ENCODE assay signal across 36 cellular contexts in genomic region chr3:174960898-174961297, GRCh38.
"Had no signal": no experiment of that assay in that cellular context is flagged by ENCODE, and none has a peak within 500 bp of the region (broad histone marks: within the 10 kb centered on the region; RNA-seq: fewer than 3 reads in every experiment).

No MANE protein-coding gene starts in this region.

- H3K4me1 ChIP-seq: body of pancreas had no signal

- H3K4me1 Mint-ChIP-seq: activated naive CD4-positive, alpha-beta T cell treated with anti-CD3 and anti-CD28 coated beads, Interleukin-2, amount 10 ng/mL, durations not matched to agents 7 days and 5 days; activated naive CD4-positive, alpha-beta T cell treated with anti-CD3 and anti-CD28 coated beads, Interleukin-2, amount 50 U/mL, for 24 hours; activated naive CD8-positive, alpha-beta T cell treated with anti-CD3 and anti-CD28 coated beads for 36 hours; activated naive CD8-positive, alpha-beta T cell treated with anti-CD3 and anti-CD28 coated beads, Interleukin-2, amount 10 ng/mL, durations not matched to agents 7 days and 5 days; activated naive CD8-positive, alpha-beta T cell treated with anti-CD3 and anti-CD28 coated beads, Interleukin-2, amount 50 U/mL, for 24 hours; activated T-helper 17 cell treated with anti-CD3 and anti-CD28 coated beads, Interleukin-2, amount 50 U/mL, for 72 hours; central memory CD8-positive, alpha-beta T cell had no signal

- H3K36me3 ChIP-seq: adrenal gland, ascending aorta, brain microvascular endothelial cell, breast epithelium, cardiac muscle cell had no signal

- H3K27ac Mint-ChIP-seq: activated naive CD4-positive, alpha-beta T cell treated with anti-CD3 and anti-CD28 coated beads for 36 hours; activated naive CD4-positive, alpha-beta T cell treated with anti-CD3 and anti-CD28 coated beads, Interleukin-2, amount 10 ng/mL, durations not matched to agents 7 days and 5 days; activated naive CD4-positive, alpha-beta T cell treated with anti-CD3 and anti-CD28 coated beads, Interleukin-2, amount 50 U/mL, for 24 hours; activated naive CD4-positive, alpha-beta T cell treated with anti-CD3 and anti-CD28 coated beads, Interleukin-2, amount 50 U/mL, for 72 hours; activated naive CD8-positive, alpha-beta T cell; activated naive CD8-positive, alpha-beta T cell treated with anti-CD3 and anti-CD28 coated beads for 36 hours; activated naive CD8-positive, alpha-beta T cell treated with anti-CD3 and anti-CD28 coated beads, Interleukin-2, amount 10 ng/mL, durations not matched to agents 7 days and 5 days; activated naive CD8-positive, alpha-beta T cell treated with anti-CD3 and anti-CD28 coated beads, Interleukin-2, amount 50 U/mL, for 24 hours; activated T-cell treated with anti-CD3 and anti-CD28 coated beads, Interleukin-2, amount 50 U/mL, for 72 hours; activated T-helper 1 cell treated with anti-CD3 and anti-CD28 coated beads, Interleukin-12 subunit alpha, Interleukin-12 subunit beta, Interleukin-2, Interleukin-4 antibody, amounts not matched to agents 30 ng/mL and 10 ng/mL and 1 ng/mL, durations not matched to agents 14 hours and 24 hours and 36 hours; activated T-helper 17 cell treated with anti-CD3 and anti-CD28 coated beads, Interleukin-2, amount 50 U/mL, for 72 hours; activated T-helper 2 cell treated with anti-CD3 and anti-CD28 coated beads, Interferon-gamma antibody, Interleukin-2, Interleukin-4, amounts not matched to agents 10 μg/mL and 5 μg/mL and 100 μg/mL, durations not matched to agents 14 hours and 24 hours and 36 hours; brain had no signal

- H3K4me3 Mint-ChIP-seq: activated naive CD4-positive, alpha-beta T cell treated with anti-CD3 and anti-CD28 coated beads for 36 hours; activated naive CD4-positive, alpha-beta T cell treated with anti-CD3 and anti-CD28 coated beads, Interleukin-2, amount 10 ng/mL, durations not matched to agents 7 days and 5 days; activated naive CD4-positive, alpha-beta T cell treated with anti-CD3 and anti-CD28 coated beads, Interleukin-2, amount 50 U/mL, for 24 hours; activated naive CD8-positive, alpha-beta T cell; activated naive CD8-positive, alpha-beta T cell treated with anti-CD3 and anti-CD28 coated beads for 36 hours; activated naive CD8-positive, alpha-beta T cell treated with anti-CD3 and anti-CD28 coated beads, Interleukin-2, amount 10 ng/mL, durations not matched to agents 7 days and 5 days; activated naive CD8-positive, alpha-beta T cell treated with anti-CD3 and anti-CD28 coated beads, Interleukin-2, amount 50 U/mL, for 24 hours; activated T-cell treated with anti-CD3 and anti-CD28 coated beads, Interleukin-2, amount 50 U/mL, for 4 hours; activated T-cell treated with anti-CD3 and anti-CD28 coated beads, Interleukin-2, amount 50 U/mL, for 72 hours; activated T-helper 1 cell treated with anti-CD3 and anti-CD28 coated beads, Interleukin-12 subunit alpha, Interleukin-12 subunit beta, Interleukin-2, Interleukin-4 antibody, amounts not matched to agents 30 ng/mL and 10 ng/mL and 1 ng/mL, durations not matched to agents 14 hours and 24 hours and 36 hours; activated T-helper 17 cell treated with anti-CD3 and anti-CD28 coated beads, Interleukin-2, amount 50 U/mL, for 72 hours; brain; central memory CD8-positive, alpha-beta T cell had no signal

- H3K4me3 ChIP-seq: adrenal gland, ascending aorta, body of pancreas, breast epithelium, cardiac muscle cell had no signal

- H3K27me3 ChIP-seq: adrenal gland, ascending aorta, body of pancreas, brain microvascular endothelial cell, breast epithelium, cardiac muscle cell had no signal

- H3K9me3 ChIP-seq: adrenal gland, ascending aorta, body of pancreas, breast epithelium had no signal

- ATAC-seq: activated naive CD4-positive, alpha-beta T cell treated with anti-CD3 and anti-CD28 coated beads, Interleukin-2, amount 50 U/mL, for 72 hours; activated naive CD8-positive, alpha-beta T cell treated with anti-CD3 and anti-CD28 coated beads, Interleukin-2, amount 50 U/mL, for 24 hours; activated T-cell treated with anti-CD3 and anti-CD28 coated beads, Interleukin-2, amount 50 U/mL, for 4 hours; activated T-cell treated with anti-CD3 and anti-CD28 coated beads, Interleukin-2, amount 50 U/mL, for 72 hours; activated T-helper 17 cell treated with anti-CD3 and anti-CD28 coated beads, Interleukin-2, amount 50 U/mL, for 72 hours; body of pancreas had no signal

- H3K36me3 Mint-ChIP-seq: activated naive CD4-positive, alpha-beta T cell treated with anti-CD3 and anti-CD28 coated beads, Interleukin-2, amount 10 ng/mL, durations not matched to agents 7 days and 5 days; activated naive CD4-positive, alpha-beta T cell treated with anti-CD3 and anti-CD28 coated beads, Interleukin-2, amount 50 U/mL, for 24 hours; activated naive CD4-positive, alpha-beta T cell treated with anti-CD3 and anti-CD28 coated beads, Interleukin-2, amount 50 U/mL, for 72 hours; activated naive CD8-positive, alpha-beta T cell; activated naive CD8-positive, alpha-beta T cell treated with anti-CD3 and anti-CD28 coated beads for 36 hours; activated naive CD8-positive, alpha-beta T cell treated with anti-CD3 and anti-CD28 coated beads, Interleukin-2, amount 10 ng/mL, durations not matched to agents 7 days and 5 days; brain had no signal

- H3K27ac ChIP-seq: adrenal gland, ascending aorta, body of pancreas, brain microvascular endothelial cell, breast epithelium, cardiac muscle cell had no signal

- H3K27me3 Mint-ChIP-seq: activated naive CD4-positive, alpha-beta T cell treated with anti-CD3 and anti-CD28 coated beads, Interleukin-2, amount 10 ng/mL, durations not matched to agents 7 days and 5 days; activated naive CD4-positive, alpha-beta T cell treated with anti-CD3 and anti-CD28 coated beads, Interleukin-2, amount 50 U/mL, for 24 hours; activated naive CD8-positive, alpha-beta T cell; activated naive CD8-positive, alpha-beta T cell treated with anti-CD3 and anti-CD28 coated beads for 36 hours; activated naive CD8-positive, alpha-beta T cell treated with anti-CD3 and anti-CD28 coated beads, Interleukin-2, amount 10 ng/mL, durations not matched to agents 7 days and 5 days; activated naive CD8-positive, alpha-beta T cell treated with anti-CD3 and anti-CD28 coated beads, Interleukin-2, amount 50 U/mL, for 24 hours; activated T-helper 17 cell treated with anti-CD3 and anti-CD28 coated beads, Interleukin-2, amount 50 U/mL, for 72 hours; brain; central memory CD8-positive, alpha-beta T cell had no signal

- H3K9me3 Mint-ChIP-seq: activated naive CD4-positive, alpha-beta T cell treated with anti-CD3 and anti-CD28 coated beads for 36 hours; activated naive CD4-positive, alpha-beta T cell treated with anti-CD3 and anti-CD28 coated beads, Interleukin-2, amount 10 ng/mL, durations not matched to agents 7 days and 5 days; activated naive CD4-positive, alpha-beta T cell treated with anti-CD3 and anti-CD28 coated beads, Interleukin-2, amount 50 U/mL, for 24 hours; activated naive CD8-positive, alpha-beta T cell treated with anti-CD3 and anti-CD28 coated beads, Interleukin-2, amount 10 ng/mL, durations not matched to agents 7 days and 5 days; activated naive CD8-positive, alpha-beta T cell treated with anti-CD3 and anti-CD28 coated beads, Interleukin-2, amount 50 U/mL, for 24 hours; activated T-helper 1 cell treated with anti-CD3 and anti-CD28 coated beads, Interleukin-12 subunit alpha, Interleukin-12 subunit beta, Interleukin-2, Interleukin-4 antibody, amounts not matched to agents 30 ng/mL and 10 ng/mL and 1 ng/mL, durations not matched to agents 14 hours and 24 hours and 36 hours; activated T-helper 17 cell treated with anti-CD3 and anti-CD28 coated beads, Interleukin-2, amount 50 U/mL, for 72 hours; activated T-helper 2 cell treated with anti-CD3 and anti-CD28 coated beads, Interferon-gamma antibody, Interleukin-2, Interleukin-4, amounts not matched to agents 10 μg/mL and 5 μg/mL and 100 μg/mL, durations not matched to agents 14 hours and 24 hours and 36 hours; brain had no signal

- DNase-seq: activated effector memory CD4-positive, alpha-beta T cell treated with anti-CD3 and anti-CD28 coated beads, Interleukin-2, amount 50 U/mL, for 16 hours; activated effector memory CD4-positive, alpha-beta T cell treated with Interleukin-2 at 50 U/mL for 16 hours; activated gamma-delta T cell; activated gamma-delta T cell treated with Interleukin-2 at 50 U/mL for 16 hours; activated naive CD4-positive, alpha-beta T cell; activated naive CD4-positive, alpha-beta T cell treated with anti-CD3 and anti-CD28 coated beads for 36 hours; activated naive CD4-positive, alpha-beta T cell treated with anti-CD3 and anti-CD28 coated beads, Interleukin-2, amount 10 ng/mL, durations not matched to agents 7 days and 5 days; activated naive CD4-positive, alpha-beta T cell treated with anti-CD3 and anti-CD28 coated beads, Interleukin-2, amount 50 U/mL, for 16 hours; activated naive CD4-positive, alpha-beta T cell treated with Interleukin-2 at 50 U/mL for 16 hours; activated naive CD8-positive, alpha-beta T cell treated with anti-CD3 and anti-CD28 coated beads for 36 hours; activated naive CD8-positive, alpha-beta T cell treated with anti-CD3 and anti-CD28 coated beads, Interleukin-2, amount 10 ng/mL, durations not matched to agents 7 days and 5 days; activated naive CD8-positive, alpha-beta T cell treated with anti-CD3 and anti-CD28 coated beads, Interleukin-2, amount 50 U/mL, for 24 hours; activated T-cell treated with anti-CD3 and anti-CD28 coated beads, Interleukin-2, amount 50 U/mL, for 4 hours; activated T-cell treated with anti-CD3 and anti-CD28 coated beads, Interleukin-2, amount 50 U/mL, for 48 hours; activated T-cell treated with anti-CD3 and anti-CD28 coated beads, Interleukin-2, amount 50 U/mL, for 72 hours; adrenal gland; amniotic stem cell; amygdala; anterior cingulate cortex; aorta; body of pancreas; brain microvascular endothelial cell; caudate nucleus; central memory CD4-positive, alpha-beta T cell; cerebellar nuclear complex had no signal
